Comparison of ENCODE assay signal across 11 cellular contexts in the genomic region with DNA sequence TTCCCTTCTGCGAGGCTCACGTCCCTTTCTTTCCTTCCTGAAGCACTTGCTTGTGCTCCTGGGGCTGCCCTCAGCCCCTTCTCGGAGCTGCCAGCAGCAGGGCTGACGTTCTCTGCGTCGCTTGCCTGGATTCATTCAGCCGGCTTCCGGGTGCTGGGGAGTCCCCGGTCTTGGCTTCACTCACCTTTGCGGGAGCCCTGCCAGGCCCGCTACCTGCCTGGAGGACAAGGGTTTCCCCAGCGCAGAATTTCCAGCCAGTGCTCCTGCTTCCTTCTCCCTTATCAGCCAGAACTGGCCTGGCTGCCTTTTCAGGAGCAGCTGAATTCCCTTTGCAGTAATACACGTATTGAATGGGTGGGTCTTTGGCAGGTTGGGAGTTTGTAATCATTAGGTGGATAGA. TPM values are rescaled to one million over a fixed set of nuclear protein-coding genes. Genes with fewer than 3 reads are reported as not detected.
DNase-seq lines count a peak whose midpoint lies in the region; ATAC-seq lines count a peak whose summit lies in the region.
"Had no signal": no experiment of that assay in that cellular context is flagged by ENCODE, and none has a peak within 500 bp of the region (broad histone marks: within the 10 kb centered on the region; RNA-seq: fewer than 3 reads in every experiment).

No MANE protein-coding gene starts in this region.

- peaks cover 63% of the 10 kb centered on the region for H3K36me3 ChIP-seq in CD4-positive, CD25-positive, alpha-beta regulatory T cell (ENCODE audit: control insufficient read depth, insufficient read depth, low read length)
- H3K36me3 ChIP-seq in muscle layer of duodenum (ENCODE audit: control insufficient read depth in 1 of 2, insufficient read depth in 2 of 2, low read length in 2 of 2): peaks cover 4 to 45% of the 10 kb centered on the region in 2 donors

- no peaks in the 10 kb centered on the region for H3K27me3 Mint-ChIP-seq in CD4-positive, CD25-positive, alpha-beta regulatory T cell
- H3K27me3 Mint-ChIP-seq: memory B cell had no signal

- no peak for ATAC-seq in CD4-positive, CD25-positive, alpha-beta regulatory T cell (ENCODE audit: low read depth in 2 of 2)

- H3K9me3 ChIP-seq in CD4-positive, CD25-positive, alpha-beta regulatory T cell (ENCODE audit: control insufficient read depth in 2 of 2, low read length in 2 of 2): no peaks in the 10 kb centered on the region
- H3K9me3 ChIP-seq in muscle layer of duodenum (ENCODE audit: control insufficient read depth in 1 of 2, low read length in 2 of 2): no peaks in the 10 kb centered on the region
- H3K9me3 ChIP-seq: heart right ventricle had no signal

- no peak overlapping the region for H3K4me3 Mint-ChIP-seq in CD4-positive, CD25-positive, alpha-beta regulatory T cell
- H3K4me3 Mint-ChIP-seq: memory B cell had no signal

- peaks cover 11% of the 10 kb centered on the region for H3K36me3 Mint-ChIP-seq in CD4-positive, CD25-positive, alpha-beta regulatory T cell

- H3K4me1 ChIP-seq in CD4-positive, CD25-positive, alpha-beta regulatory T cell (ENCODE audit: control insufficient read depth, insufficient read depth, low read length, poor library complexity, severe bottlenecking): peaks cover 25% of the 10 kb centered on the region
- H3K4me1 ChIP-seq in muscle layer of duodenum (ENCODE audit: control insufficient read depth in 1 of 2, insufficient read depth in 2 of 2, low read length in 2 of 2): peaks cover 0 to 4% of the 10 kb centered on the region in 2 donors

- H3K27ac ChIP-seq in CD4-positive, CD25-positive, alpha-beta regulatory T cell (ENCODE audit: insufficient read depth, low read length, poor library complexity, severe bottlenecking): no peak overlapping the region
- peak overlapping the region; percentile 64 for H3K27ac ChIP-seq in muscle layer of duodenum (ENCODE audit: low read length)
- H3K27ac ChIP-seq: heart right ventricle had no signal

- H3K27me3 ChIP-seq in CD4-positive, CD25-positive, alpha-beta regulatory T cell (ENCODE audit: control insufficient read depth, insufficient read depth, low read length): no peaks in the 10 kb centered on the region
- no peaks in the 10 kb centered on the region for H3K27me3 ChIP-seq in muscle layer of duodenum (ENCODE audit: low read depth, low read length)
- H3K27me3 ChIP-seq: heart right ventricle had no signal

- DNase-seq in CD4-positive, CD25-positive, alpha-beta regulatory T cell: no peak
- DNase-seq in DMS153 treated with DMSO at 0.1 percent for 48 hours (lab: John Stamatoyannopoulos, UW; ENCODE audit: unreplicated experiment) (peak; percentile 35), cerebellar cortex (ENCODE audit: low spot score) (peak; percentile 81), DMS114 treated with DMSO at 0.1 percent for 48 hours (lab: John Stamatoyannopoulos, UW; ENCODE audit: unreplicated experiment) (no peak), HuH-7.5 (ENCODE audit: low spot score) (no peak)
- no peak for DNase-seq in stimulated activated naive CD4-positive, alpha-beta T cell (lab: John Stamatoyannopoulos, UW)
- DNase-seq: heart right ventricle; NCI-H524; stimulated activated CD4-positive, alpha-beta T cell treated with anti-CD3 and anti-CD28 coated beads, Interleukin-4, amount 100 ng/mL, for 1 hour had no signal

- H3K4me3 ChIP-seq in CD4-positive, CD25-positive, alpha-beta regulatory T cell (ENCODE audit: low read depth, low read length): no peak overlapping the region
- no peak overlapping the region for H3K4me3 ChIP-seq in muscle layer of duodenum (ENCODE audit: low read depth in 1 of 2, low read length in 2 of 2)
- H3K4me3 ChIP-seq: heart right ventricle had no signal

- peaks cover 12 to 47% (median 35%) of the 10 kb centered on the region in 4 donors for H3K4me1 Mint-ChIP-seq in CD4-positive, CD25-positive, alpha-beta regulatory T cell

- peak overlapping the region in 2 of 3 donors; percentile 73 to 95 for H3K27ac Mint-ChIP-seq in CD4-positive, CD25-positive, alpha-beta regulatory T cell
- H3K27ac Mint-ChIP-seq: memory B cell had no signal

- no peaks in the 10 kb centered on the region for H3K9me3 Mint-ChIP-seq in CD4-positive, CD25-positive, alpha-beta regulatory T cell
- H3K9me3 Mint-ChIP-seq: memory B cell had no signal

RNA-seq across cellular contexts. Expression of a gene that starts 22.1 kb away (rescaled TPM):
- total RNA-seq in CD4-positive, CD25-positive, alpha-beta regulatory T cell: 1.2 TPM
- polyA plus RNA-seq in CD4-positive, CD25-positive, alpha-beta regulatory T cell: not detected
- total RNA-seq: heart right ventricle had no signal
- polyA plus RNA-seq: heart right ventricle had no signal

RNA-seq across cellular contexts. Expression of a gene that starts 34.5 kb away (rescaled TPM):
- 351 TPM for total RNA-seq in CD4-positive, CD25-positive, alpha-beta regulatory T cell
- 100 to 1,000 TPM; 707 to 964 (median 782) TPM for polyA plus RNA-seq in CD4-positive, CD25-positive, alpha-beta regulatory T cell

RNA-seq across cellular contexts. Expression of a gene that starts 46.1 kb away (rescaled TPM):
- 162 TPM for total RNA-seq in CD4-positive, CD25-positive, alpha-beta regulatory T cell
- 10 to 100 TPM; 10.9 to 15.3 (median 12.8) TPM for polyA plus RNA-seq in CD4-positive, CD25-positive, alpha-beta regulatory T cell

RNA-seq across cellular contexts. Expression of a gene that starts 46.6 kb away (rescaled TPM):
- total RNA-seq in CD4-positive, CD25-positive, alpha-beta regulatory T cell: 59.7 TPM
- 10 to 100 TPM; 19.6 to 27.8 (median 21.9) TPM for polyA plus RNA-seq in CD4-positive, CD25-positive, alpha-beta regulatory T cell

Comparison
In these comparisons a context has a peak if more than half of its experiments do, and no peak if none do; other contexts are left out.
1. DNase-seq: peak in DMS153 treated with DMSO at 0.1 percent for 48 hours (single experiment) and cerebellar cortex (single experiment); none in CD4-positive, CD25-positive, alpha-beta regulatory T cell (0 of 3), stimulated activated naive CD4-positive, alpha-beta T cell (0 of 6), DMS114 treated with DMSO at 0.1 percent for 48 hours (single experiment) and HuH-7.5 (single experiment).